Comparison of ENCODE assay signal across 1 cellular context in the genomic region with DNA sequence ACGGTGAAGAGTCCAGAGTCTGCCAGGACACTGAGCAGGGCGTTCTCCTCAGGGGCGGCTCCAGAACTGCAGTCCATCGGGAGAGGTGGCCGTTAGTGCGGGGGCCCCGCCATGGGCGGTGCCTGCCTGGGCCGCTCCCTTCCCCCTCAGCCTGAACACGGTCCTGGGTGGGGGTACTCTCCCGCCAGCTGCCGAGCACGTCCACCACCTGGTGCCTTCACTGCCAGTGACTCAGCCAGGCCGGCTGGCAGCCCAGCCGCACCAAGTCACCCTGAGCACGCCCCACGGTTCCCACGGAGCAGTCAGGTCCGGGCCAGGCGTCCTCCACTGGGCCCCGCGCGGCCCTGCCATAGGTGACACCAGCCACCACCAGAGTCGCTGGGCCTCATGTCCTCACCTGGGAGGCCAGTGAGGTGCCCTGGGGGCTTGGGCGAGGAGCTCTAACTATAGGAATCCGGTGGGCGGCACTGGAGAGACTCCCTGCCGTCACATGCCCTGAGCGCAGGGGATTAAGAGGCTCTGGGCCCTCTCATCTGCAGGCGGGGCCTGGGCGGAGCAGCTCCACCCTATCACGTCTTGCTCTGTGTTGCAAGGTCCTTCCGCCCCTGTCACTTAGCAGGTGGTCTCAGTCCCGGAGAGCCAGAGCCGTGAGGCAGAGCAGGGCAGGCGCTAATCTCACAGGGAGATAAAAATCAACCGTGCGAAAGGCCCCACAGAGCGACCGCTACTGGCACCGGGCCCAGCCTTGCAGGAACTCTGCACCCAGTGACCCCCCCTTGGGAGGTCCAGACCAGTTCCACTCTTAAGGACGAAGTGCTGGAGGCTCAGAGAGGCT.
A peak's percentile ranks its signal among the peaks of the same experiment; 100 is the strongest.
TF ChIP-seq lines count a peak whose summit lies in the region.

No MANE protein-coding gene starts in this region.

TF ChIP-seq in K562, 482 proteins besides CTCF, POLR2A, EP300 and RAD21 (continued from another document and continues in another):
- TF ChIP-seq, protein P1, sequence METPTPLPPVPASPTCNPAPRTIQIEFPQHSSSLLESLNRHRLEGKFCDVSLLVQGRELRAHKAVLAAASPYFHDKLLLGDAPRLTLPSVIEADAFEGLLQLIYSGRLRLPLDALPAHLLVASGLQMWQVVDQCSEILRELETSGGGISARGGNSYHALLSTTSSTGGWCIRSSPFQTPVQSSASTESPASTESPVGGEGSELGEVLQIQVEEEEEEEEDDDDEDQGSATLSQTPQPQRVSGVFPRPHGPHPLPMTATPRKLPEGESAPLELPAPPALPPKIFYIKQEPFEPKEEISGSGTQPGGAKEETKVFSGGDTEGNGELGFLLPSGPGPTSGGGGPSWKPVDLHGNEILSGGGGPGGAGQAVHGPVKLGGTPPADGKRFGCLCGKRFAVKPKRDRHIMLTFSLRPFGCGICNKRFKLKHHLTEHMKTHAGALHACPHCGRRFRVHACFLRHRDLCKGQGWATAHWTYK (CRISPR knock-in tag; IDR thresholded peaks at IDR 0.05), result peak; percentile 70; the same call in 1 of the 2 replicates
- TF ChIP-seq ZNF75A (CRISPR knock-in tag; IDR thresholded peaks at IDR 0.05) (no peak), ZEB2 (IDR thresholded peaks at IDR 0.05) (peak; percentile 89; the same call in 1 of the 2 replicates), PCBP2 (IDR thresholded peaks at IDR 0.05; ENCODE audit: low read depth, low read length, poor library complexity, severe bottlenecking) (no peak), SMARCE1 (IDR thresholded peaks at IDR 0.05) (peak; percentile 89), RBBP5 (IDR thresholded peaks at IDR 0.05; ENCODE audit: borderline replicate concordance, insufficient read depth, low read length, poor library complexity, severe bottlenecking) (peak; percentile 16), ZNF133 (CRISPR knock-in tag; IDR thresholded peaks at IDR 0.05) (no peak), CHD1 (IDR thresholded peaks at IDR 0.05; ENCODE audit: low read length) (peak; percentile 91), ZNF184 (CRISPR knock-in tag; IDR thresholded peaks at IDR 0.05) (no peak), ZNF282 (CRISPR knock-in tag; IDR thresholded peaks at IDR 0.05) (no peak), KLF13 (tag; IDR thresholded peaks at IDR 0.05; ENCODE audit: borderline replicate concordance, low read depth) (peak; percentile 64; the same call in 1 of the 2 replicates), RBM34 (IDR thresholded peaks at IDR 0.05; ENCODE audit: borderline replicate concordance, insufficient read depth, low read length) (no peak), ZNF668 (CRISPR knock-in tag; IDR thresholded peaks at IDR 0.05) (no peak), ZNF212 (CRISPR knock-in tag; IDR thresholded peaks at IDR 0.05) (no peak), EWSR1 (IDR thresholded peaks at IDR 0.05; ENCODE audit: borderline replicate concordance, low read depth, partially characterized antibody) (no peak), SMARCA4 (IDR thresholded peaks at IDR 0.05) (peak; percentile 85), ZNF217 (CRISPR knock-in tag; IDR thresholded peaks at IDR 0.05) (no peak), ZNF134 (CRISPR knock-in tag; conservative IDR thresholded peaks at IDR 0.05) (no peak; the same call in 1 of the 2 replicates), CREB1 (IDR thresholded peaks at IDR 0.05) (peak; percentile 19; the same call in 1 of the 2 replicates), CREB1 (CRISPR knock-in tag; IDR thresholded peaks at IDR 0.05) (peak; percentile 27; the same call in 1 of the 2 replicates), FOXK1 (CRISPR knock-in tag; IDR thresholded peaks at IDR 0.05; ENCODE audit: borderline replicate concordance) (no peak), MTA1 (IDR thresholded peaks at IDR 0.05; ENCODE audit: borderline replicate concordance) (peak; percentile 83), KLF16 (IDR thresholded peaks at IDR 0.05) (peak; percentile 87), GATAD2A (IDR thresholded peaks at IDR 0.05) (peak; percentile 84; the same call in 1 of the 2 replicates), XRCC3 (IDR thresholded peaks at IDR 0.05) (no peak), ZNF23 (CRISPR knock-in tag; IDR thresholded peaks at IDR 0.05) (no peak)
- TF ChIP-seq, protein P2, sequence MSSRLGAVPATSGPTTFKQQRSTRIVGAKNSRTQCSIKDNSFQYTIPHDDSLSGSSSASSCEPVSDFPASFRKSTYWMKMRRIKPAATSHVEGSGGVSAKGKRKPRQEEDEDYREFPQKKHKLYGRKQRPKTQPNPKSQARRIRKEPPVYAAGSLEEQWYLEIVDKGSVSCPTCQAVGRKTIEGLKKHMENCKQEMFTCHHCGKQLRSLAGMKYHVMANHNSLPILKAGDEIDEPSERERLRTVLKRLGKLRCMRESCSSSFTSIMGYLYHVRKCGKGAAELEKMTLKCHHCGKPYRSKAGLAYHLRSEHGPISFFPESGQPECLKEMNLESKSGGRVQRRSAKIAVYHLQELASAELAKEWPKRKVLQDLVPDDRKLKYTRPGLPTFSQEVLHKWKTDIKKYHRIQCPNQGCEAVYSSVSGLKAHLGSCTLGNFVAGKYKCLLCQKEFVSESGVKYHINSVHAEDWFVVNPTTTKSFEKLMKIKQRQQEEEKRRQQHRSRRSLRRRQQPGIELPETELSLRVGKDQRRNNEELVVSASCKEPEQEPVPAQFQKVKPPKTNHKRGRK (tag; IDR thresholded peaks at IDR 0.05), result no peak
- TF ChIP-seq, protein P3, sequence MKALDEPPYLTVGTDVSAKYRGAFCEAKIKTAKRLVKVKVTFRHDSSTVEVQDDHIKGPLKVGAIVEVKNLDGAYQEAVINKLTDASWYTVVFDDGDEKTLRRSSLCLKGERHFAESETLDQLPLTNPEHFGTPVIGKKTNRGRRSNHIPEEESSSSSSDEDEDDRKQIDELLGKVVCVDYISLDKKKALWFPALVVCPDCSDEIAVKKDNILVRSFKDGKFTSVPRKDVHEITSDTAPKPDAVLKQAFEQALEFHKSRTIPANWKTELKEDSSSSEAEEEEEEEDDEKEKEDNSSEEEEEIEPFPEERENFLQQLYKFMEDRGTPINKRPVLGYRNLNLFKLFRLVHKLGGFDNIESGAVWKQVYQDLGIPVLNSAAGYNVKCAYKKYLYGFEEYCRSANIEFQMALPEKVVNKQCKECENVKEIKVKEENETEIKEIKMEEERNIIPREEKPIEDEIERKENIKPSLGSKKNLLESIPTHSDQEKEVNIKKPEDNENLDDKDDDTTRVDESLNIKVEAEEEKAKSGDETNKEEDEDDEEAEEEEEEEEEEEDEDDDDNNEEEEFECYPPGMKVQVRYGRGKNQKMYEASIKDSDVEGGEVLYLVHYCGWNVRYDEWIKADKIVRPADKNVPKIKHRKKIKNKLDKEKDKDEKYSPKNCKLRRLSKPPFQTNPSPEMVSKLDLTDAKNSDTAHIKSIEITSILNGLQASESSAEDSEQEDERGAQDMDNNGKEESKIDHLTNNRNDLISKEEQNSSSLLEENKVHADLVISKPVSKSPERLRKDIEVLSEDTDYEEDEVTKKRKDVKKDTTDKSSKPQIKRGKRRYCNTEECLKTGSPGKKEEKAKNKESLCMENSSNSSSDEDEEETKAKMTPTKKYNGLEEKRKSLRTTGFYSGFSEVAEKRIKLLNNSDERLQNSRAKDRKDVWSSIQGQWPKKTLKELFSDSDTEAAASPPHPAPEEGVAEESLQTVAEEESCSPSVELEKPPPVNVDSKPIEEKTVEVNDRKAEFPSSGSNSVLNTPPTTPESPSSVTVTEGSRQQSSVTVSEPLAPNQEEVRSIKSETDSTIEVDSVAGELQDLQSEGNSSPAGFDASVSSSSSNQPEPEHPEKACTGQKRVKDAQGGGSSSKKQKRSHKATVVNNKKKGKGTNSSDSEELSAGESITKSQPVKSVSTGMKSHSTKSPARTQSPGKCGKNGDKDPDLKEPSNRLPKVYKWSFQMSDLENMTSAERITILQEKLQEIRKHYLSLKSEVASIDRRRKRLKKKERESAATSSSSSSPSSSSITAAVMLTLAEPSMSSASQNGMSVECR (CRISPR knock-in tag; IDR thresholded peaks at IDR 0.05), result peak; percentile 88
- TF ChIP-seq, protein P4, sequence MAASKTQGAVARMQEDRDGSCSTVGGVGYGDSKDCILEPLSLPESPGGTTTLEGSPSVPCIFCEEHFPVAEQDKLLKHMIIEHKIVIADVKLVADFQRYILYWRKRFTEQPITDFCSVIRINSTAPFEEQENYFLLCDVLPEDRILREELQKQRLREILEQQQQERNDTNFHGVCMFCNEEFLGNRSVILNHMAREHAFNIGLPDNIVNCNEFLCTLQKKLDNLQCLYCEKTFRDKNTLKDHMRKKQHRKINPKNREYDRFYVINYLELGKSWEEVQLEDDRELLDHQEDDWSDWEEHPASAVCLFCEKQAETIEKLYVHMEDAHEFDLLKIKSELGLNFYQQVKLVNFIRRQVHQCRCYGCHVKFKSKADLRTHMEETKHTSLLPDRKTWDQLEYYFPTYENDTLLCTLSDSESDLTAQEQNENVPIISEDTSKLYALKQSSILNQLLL (CRISPR knock-in tag; IDR thresholded peaks at IDR 0.05; ENCODE audit: borderline replicate concordance), result no peak
- TF ChIP-seq, protein P5, sequence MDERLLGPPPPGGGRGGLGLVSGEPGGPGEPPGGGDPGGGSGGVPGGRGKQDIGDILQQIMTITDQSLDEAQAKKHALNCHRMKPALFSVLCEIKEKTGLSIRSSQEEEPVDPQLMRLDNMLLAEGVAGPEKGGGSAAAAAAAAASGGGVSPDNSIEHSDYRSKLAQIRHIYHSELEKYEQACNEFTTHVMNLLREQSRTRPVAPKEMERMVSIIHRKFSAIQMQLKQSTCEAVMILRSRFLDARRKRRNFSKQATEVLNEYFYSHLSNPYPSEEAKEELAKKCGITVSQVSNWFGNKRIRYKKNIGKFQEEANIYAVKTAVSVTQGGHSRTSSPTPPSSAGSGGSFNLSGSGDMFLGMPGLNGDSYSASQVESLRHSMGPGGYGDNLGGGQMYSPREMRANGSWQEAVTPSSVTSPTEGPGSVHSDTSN (CRISPR knock-in tag; IDR thresholded peaks at IDR 0.05; ENCODE audit: low read depth), result no peak
- TF ChIP-seq, protein P5 (tag; conservative IDR thresholded peaks at IDR 0.05; ENCODE audit: low read depth), result peak; percentile 46; the same call in 1 of the 2 replicates
- TF ChIP-seq, protein P6, sequence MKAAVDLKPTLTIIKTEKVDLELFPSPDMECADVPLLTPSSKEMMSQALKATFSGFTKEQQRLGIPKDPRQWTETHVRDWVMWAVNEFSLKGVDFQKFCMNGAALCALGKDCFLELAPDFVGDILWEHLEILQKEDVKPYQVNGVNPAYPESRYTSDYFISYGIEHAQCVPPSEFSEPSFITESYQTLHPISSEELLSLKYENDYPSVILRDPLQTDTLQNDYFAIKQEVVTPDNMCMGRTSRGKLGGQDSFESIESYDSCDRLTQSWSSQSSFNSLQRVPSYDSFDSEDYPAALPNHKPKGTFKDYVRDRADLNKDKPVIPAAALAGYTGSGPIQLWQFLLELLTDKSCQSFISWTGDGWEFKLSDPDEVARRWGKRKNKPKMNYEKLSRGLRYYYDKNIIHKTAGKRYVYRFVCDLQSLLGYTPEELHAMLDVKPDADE (conservative IDR thresholded peaks at IDR 0.05; ENCODE audit: control insufficient read depth, low read depth, low read length), result no peak
- TF ChIP-seq, protein P7, sequence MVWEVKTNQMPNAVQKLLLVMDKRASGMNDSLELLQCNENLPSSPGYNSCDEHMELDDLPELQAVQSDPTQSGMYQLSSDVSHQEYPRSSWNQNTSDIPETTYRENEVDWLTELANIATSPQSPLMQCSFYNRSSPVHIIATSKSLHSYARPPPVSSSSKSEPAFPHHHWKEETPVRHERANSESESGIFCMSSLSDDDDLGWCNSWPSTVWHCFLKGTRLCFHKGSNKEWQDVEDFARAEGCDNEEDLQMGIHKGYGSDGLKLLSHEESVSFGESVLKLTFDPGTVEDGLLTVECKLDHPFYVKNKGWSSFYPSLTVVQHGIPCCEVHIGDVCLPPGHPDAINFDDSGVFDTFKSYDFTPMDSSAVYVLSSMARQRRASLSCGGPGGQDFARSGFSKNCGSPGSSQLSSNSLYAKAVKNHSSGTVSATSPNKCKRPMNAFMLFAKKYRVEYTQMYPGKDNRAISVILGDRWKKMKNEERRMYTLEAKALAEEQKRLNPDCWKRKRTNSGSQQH (CRISPR knock-in tag; IDR thresholded peaks at IDR 0.05), result 0 out of 2 replicates have a peak, but pooled peaks have one; percentile 64
- TF ChIP-seq, protein P8, sequence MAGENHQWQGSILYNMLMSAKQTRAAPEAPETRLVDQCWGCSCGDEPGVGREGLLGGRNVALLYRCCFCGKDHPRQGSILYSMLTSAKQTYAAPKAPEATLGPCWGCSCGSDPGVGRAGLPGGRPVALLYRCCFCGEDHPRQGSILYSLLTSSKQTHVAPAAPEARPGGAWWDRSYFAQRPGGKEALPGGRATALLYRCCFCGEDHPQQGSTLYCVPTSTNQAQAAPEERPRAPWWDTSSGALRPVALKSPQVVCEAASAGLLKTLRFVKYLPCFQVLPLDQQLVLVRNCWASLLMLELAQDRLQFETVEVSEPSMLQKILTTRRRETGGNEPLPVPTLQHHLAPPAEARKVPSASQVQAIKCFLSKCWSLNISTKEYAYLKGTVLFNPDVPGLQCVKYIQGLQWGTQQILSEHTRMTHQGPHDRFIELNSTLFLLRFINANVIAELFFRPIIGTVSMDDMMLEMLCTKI (IDR thresholded peaks at IDR 0.05; ENCODE audit: partially characterized antibody), result no peak
- TF ChIP-seq, protein P9, sequence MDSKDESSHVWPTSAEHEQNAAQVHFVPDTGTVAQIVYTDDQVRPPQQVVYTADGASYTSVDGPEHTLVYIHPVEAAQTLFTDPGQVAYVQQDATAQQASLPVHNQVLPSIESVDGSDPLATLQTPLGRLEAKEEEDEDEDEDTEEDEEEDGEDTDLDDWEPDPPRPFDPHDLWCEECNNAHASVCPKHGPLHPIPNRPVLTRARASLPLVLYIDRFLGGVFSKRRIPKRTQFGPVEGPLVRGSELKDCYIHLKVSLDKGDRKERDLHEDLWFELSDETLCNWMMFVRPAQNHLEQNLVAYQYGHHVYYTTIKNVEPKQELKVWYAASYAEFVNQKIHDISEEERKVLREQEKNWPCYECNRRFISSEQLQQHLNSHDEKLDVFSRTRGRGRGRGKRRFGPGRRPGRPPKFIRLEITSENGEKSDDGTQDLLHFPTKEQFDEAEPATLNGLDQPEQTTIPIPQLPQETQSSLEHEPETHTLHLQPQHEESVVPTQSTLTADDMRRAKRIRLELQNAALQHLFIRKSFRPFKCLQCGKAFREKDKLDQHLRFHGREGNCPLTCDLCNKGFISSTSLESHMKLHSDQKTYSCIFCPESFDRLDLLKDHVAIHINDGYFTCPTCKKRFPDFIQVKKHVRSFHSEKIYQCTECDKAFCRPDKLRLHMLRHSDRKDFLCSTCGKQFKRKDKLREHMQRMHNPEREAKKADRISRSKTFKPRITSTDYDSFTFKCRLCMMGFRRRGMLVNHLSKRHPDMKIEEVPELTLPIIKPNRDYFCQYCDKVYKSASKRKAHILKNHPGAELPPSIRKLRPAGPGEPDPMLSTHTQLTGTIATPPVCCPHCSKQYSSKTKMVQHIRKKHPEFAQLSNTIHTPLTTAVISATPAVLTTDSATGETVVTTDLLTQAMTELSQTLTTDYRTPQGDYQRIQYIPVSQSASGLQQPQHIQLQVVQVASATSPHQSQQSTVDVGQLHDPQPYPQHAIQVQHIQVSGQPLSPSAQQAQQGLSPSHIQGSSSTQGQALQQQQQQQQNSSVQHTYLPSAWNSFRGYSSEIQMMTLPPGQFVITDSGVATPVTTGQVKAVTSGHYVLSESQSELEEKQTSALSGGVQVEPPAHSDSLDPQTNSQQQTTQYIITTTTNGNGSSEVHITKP (IDR thresholded peaks at IDR 0.05; ENCODE audit: partially characterized antibody), result peak; percentile 81
